ENCODE assay signal across 6 cellular contexts in genomic region chr6:157590654-157591053, GRCh38.
DNase-seq lines count a peak whose midpoint lies in the region; ATAC-seq, FAIRE-seq and TF ChIP-seq lines count a peak whose summit lies in the region.
"Not testable (repeated sequence)": the region's sequence is repeated elsewhere in the genome, so short reads cannot be mapped to it uniquely, and the experiment has no call there.

No MANE protein-coding gene starts in this region.

- BruUV-seq in Caco-2 (replicated peaks; lab: Mats Ljungman, UMichigan); K562 (replicated peaks; lab: Mats Ljungman, UMichigan): not testable (repeated sequence)

- CTCF ChIA-PET in Caco-2 (lab: Charles Lee); K562 (lab: Yijun Ruan, JAX; ENCODE audit: low intra/inter-chr PET ratio): not testable (repeated sequence)

- H3K4me3 ChIP-seq in Caco-2 (ENCODE audit: low read depth, low read length); K562; esophagus muscularis mucosa: not testable (repeated sequence)

- not testable (repeated sequence) for H3K36me3 ChIP-seq in Caco-2 (ENCODE audit: control insufficient read depth, insufficient read depth, low read length); K562 (ENCODE audit: control insufficient read depth, insufficient read depth, low read length); esophagus muscularis mucosa

- not testable (repeated sequence) for TF ChIP-seq RAD21 in K562 (CRISPR knock-in tag; conservative IDR thresholded peaks at IDR 0.05 in 1 of 2, IDR thresholded peaks at IDR 0.05 in 1 of 2)

- TF ChIP-seq POLR2A in K562 (conservative IDR thresholded peaks at IDR 0.05); esophagus muscularis mucosa (IDR thresholded peaks at IDR 0.05; ENCODE audit: low read depth): not testable (repeated sequence)

- not testable (repeated sequence) for H3K9ac ChIP-seq in K562 (ENCODE audit: insufficient read depth in 1 of 2, low read depth in 2 of 2, low read length in 2 of 2)

- not testable (repeated sequence) for H3K27me3 ChIP-seq in Caco-2 (replicated peaks; ENCODE audit: control insufficient read depth, insufficient read depth, low read length); K562 (ENCODE audit: control insufficient read depth in 2 of 2, insufficient read depth in 2 of 2, low read length in 2 of 2); esophagus muscularis mucosa

- FAIRE-seq in K562 (lab: Jason Lieb, UNC): not testable (repeated sequence)

- H3K27me3 Mint-ChIP-seq in Caco-2 (ENCODE audit: insufficient read depth, unreplicated experiment): not testable (repeated sequence)

- H3K4me1 Mint-ChIP-seq in Caco-2 (ENCODE audit: low read depth, unreplicated experiment): peaks cover 22% of the 10 kb centered on the region

- H4K20me1 ChIP-seq in K562 (replicated peaks; ENCODE audit: control insufficient read depth, insufficient read depth, low read length): not testable (repeated sequence)

- H2AFZ ChIP-seq in K562 (ENCODE audit: low read depth, low read length): not testable (repeated sequence)

- H3K27ac Mint-ChIP-seq in Caco-2 (ENCODE audit: unreplicated experiment): peak overlapping the region; percentile 16

- ATAC-seq in K562: not testable (repeated sequence)

- in situ Hi-C loops in K562 (cut with MboI): not testable (repeated sequence)

- not testable (repeated sequence) for H3K79me2 ChIP-seq in K562 (ENCODE audit: control insufficient read depth, insufficient read depth, low read length)

- H3K9me1 ChIP-seq in K562 (ENCODE audit: control insufficient read depth, insufficient read depth, low read length): not testable (repeated sequence)

- intact Hi-C loops in Caco-2 (cut with micrococcal nuclease; ENCODE audit: unreplicated experiment); K562 (cut with micrococcal nuclease); esophagus muscularis mucosa (cut with DNase I): not testable (repeated sequence)
- intact Hi-C loops in posterior vena cava (cut with DNase I): loop anchor here (10.0 kb wide), 1 partner anchor 276 kb away; no protein-coding TSS in a partner anchor

- not testable (repeated sequence) for H3K4me3 Mint-ChIP-seq in Caco-2 (ENCODE audit: unreplicated experiment)

- POLR2A ChIA-PET in Caco-2 (lab: Charles Lee): not testable (repeated sequence)
- POLR2A ChIA-PET in K562 (lab: Yijun Ruan, JAX): interaction anchor here (0.8 kb wide), 1 partner anchor 78 kb away, joined by 5 read pairs; no protein-coding TSS in a partner anchor

- not testable (repeated sequence) for TF ChIP-seq CTCF in Caco-2 (IDR thresholded peaks at IDR 0.05; ENCODE audit: insufficient read depth in 1 of 2, low read depth in 1 of 2, low read length in 1 of 2, severe bottlenecking in 1 of 2, unreplicated experiment in 1 of 2); K562 (IDR thresholded peaks at IDR 0.05 in 2 of 3, conservative IDR thresholded peaks at IDR 0.05 in 1 of 3; ENCODE audit: insufficient read depth in 2 of 3, low read depth in 1 of 3, low read length in 3 of 3); esophagus muscularis mucosa (IDR thresholded peaks at IDR 0.05)

- H3K27ac ChIP-seq in K562 (ENCODE audit: extremely low read depth, low read depth, low read length); esophagus muscularis mucosa (replicated peaks in 1 of 4): not testable (repeated sequence)

- DNase-seq in Caco-2; K562 (ENCODE audit: extremely low read depth in 1 of 4, low spot score in 3 of 4): not testable (repeated sequence)
- DNase-seq in activated CD8-positive, alpha-beta memory T cell treated with anti-CD3 and anti-CD28 coated beads for 24 hours: peak; percentile 30
- DNase-seq in esophagus muscularis mucosa (ENCODE audit: extremely low spot score) (peak; percentile 14), mesenteric fat pad (ENCODE audit: low spot score) (peak; percentile 57), posterior vena cava (ENCODE audit: low spot score) (peak; percentile 25)

- H3K36me3 Mint-ChIP-seq in Caco-2 (ENCODE audit: insufficient read depth, unreplicated experiment): peaks cover 27% of the 10 kb centered on the region

- H3K4me2 ChIP-seq in K562 (ENCODE audit: insufficient read depth, low read length): not testable (repeated sequence)

- TF ChIP-seq EP300 in K562 (IDR thresholded peaks at IDR 0.05; ENCODE audit: low read length); esophagus muscularis mucosa (IDR thresholded peaks at IDR 0.05): not testable (repeated sequence)

- H3K9me3 ChIP-seq in Caco-2 (peaks cover 17% of the 10 kb centered on the region), K562 (replicated peaks; ENCODE audit: control insufficient read depth, insufficient read depth, low read depth, low read length) (peaks cover 16% of the 10 kb centered on the region)
- H3K9me3 ChIP-seq in esophagus muscularis mucosa: not testable (repeated sequence)

- H3K9me3 Mint-ChIP-seq in Caco-2 (ENCODE audit: unreplicated experiment): peaks cover 28% of the 10 kb centered on the region

- peaks cover 18% of the 10 kb centered on the region for H3K4me1 ChIP-seq in Caco-2
- not testable (repeated sequence) for H3K4me1 ChIP-seq in K562 (replicated peaks in 1 of 2; ENCODE audit: control insufficient read depth in 2 of 2, insufficient read depth in 2 of 2, low read length in 2 of 2); esophagus muscularis mucosa

- 89% methylated on average over 4 of the region's 4 CpGs for WGBS in K562 (ENCODE audit: insufficient coverage, low coverage, missing lambda C conversion rate)
- 100% methylated on average over 1 of the region's 4 CpGs for WGBS in esophagus muscularis mucosa

TF ChIP-seq in K562, 482 proteins besides CTCF, POLR2A, EP300 and RAD21:
- peak; percentile 13; the same call in 1 of the 2 replicates for TF ChIP-seq CEBPG (CRISPR knock-in tag; IDR thresholded peaks at IDR 0.05)
- not testable (repeated sequence) for TF ChIP-seq CEBPG (tag; conservative IDR thresholded peaks at IDR 0.05 in 1 of 2, IDR thresholded peaks at IDR 0.05 in 1 of 2); ATF3 (CRISPR knock-in tag; conservative IDR thresholded peaks at IDR 0.05)
- peak; percentile 30; the same call in 1 of the 2 replicates for TF ChIP-seq ATF3 (IDR thresholded peaks at IDR 0.05)
- 0 out of 2 replicates have a peak, but pooled peaks have one; percentile 19 for TF ChIP-seq MAX (CRISPR knock-in tag; IDR thresholded peaks at IDR 0.05)
TF ChIP-seq in K562: peak in this region for 3; not testable (repeated sequence) for 479.
